In genomic region chr17:19762515-19762961, GRCh38 we compare ENCODE assay signal across 1 cellular context.
TF ChIP-seq lines count a peak whose summit lies in the region.

No MANE protein-coding gene starts in this region.

TF ChIP-seq in HEK293, 187 proteins besides CTCF, POLR2A, EP300 and RAD21 (continued from another document):
- TF ChIP-seq ZNF600 (tag by site-specific recombination; IDR thresholded peaks at IDR 0.05) (0 out of 2 replicates have a peak, but pooled peaks have one; percentile 33), ZNF10 (tag by site-specific recombination; IDR thresholded peaks at IDR 0.05) (peak; percentile 87), GFI1B (tag by site-specific recombination; IDR thresholded peaks at IDR 0.05) (no peak), ZNF501 (tag by site-specific recombination; IDR thresholded peaks at IDR 0.05) (no peak), ELK4 (IDR thresholded peaks at IDR 0.05; ENCODE audit: borderline replicate concordance, low read depth, low read length) (no peak), ZIC2 (tag by site-specific recombination; IDR thresholded peaks at IDR 0.05) (peak; percentile 30)
